ENCODE assay signal across 14 cellular contexts in genomic region chr2:55489467-55490062, GRCh38. TPM values are rescaled to one million over a fixed set of nuclear protein-coding genes. Genes with fewer than 3 reads are reported as not detected.
DNase-seq lines count a peak whose midpoint lies in the region; FAIRE-seq and TF ChIP-seq lines count a peak whose summit lies in the region.
"Had no signal": no experiment of that assay in that cellular context is flagged by ENCODE, and none has a peak within 500 bp of the region (broad histone marks: within the 10 kb centered on the region; RNA-seq: fewer than 3 reads in every experiment).

No MANE protein-coding gene starts in this region.

- no peak overlapping the region for H3K4me3 ChIP-seq in breast epithelium
- H3K4me3 ChIP-seq: BLaER1 treated with 17β-estradiol and CSF1 and Interleukin-3, amounts not matched to agents 10 nM and 100 nM had no signal

- peak; percentile 67 for DNase-seq in MCF 10A (ENCODE audit: unreplicated experiment)
- no peak for DNase-seq in breast epithelium (ENCODE audit: low spot score in 2 of 2)
- DNase-seq in RWPE1 (ENCODE audit: low spot score) = peak; percentile 36
- DNase-seq in G401 (ENCODE audit: low spot score) = no peak
- no peak for DNase-seq in HEK293T (ENCODE audit: extremely low spot score)
- DNase-seq in DMS53 treated with DMSO at 0.1 percent for 48 hours (lab: John Stamatoyannopoulos, UW; ENCODE audit: unreplicated experiment) = no peak
- no peak for DNase-seq in DMS153 (lab: John Stamatoyannopoulos, UW)
- DNase-seq: H7, NCI-H1436, NCI-H226, NCI-H524 treated with DMSO at 0.1 percent for 48 hours, SW 1271 had no signal

- BruUV-seq in MCF 10A (replicated peaks; lab: Mats Ljungman, UMichigan) = TSS peak; percentile 90

- CTCF ChIA-PET in MCF 10A (lab: Yijun Ruan, JAX) = no interaction called here
- CTCF ChIA-PET in RWPE1 (lab: Yijun Ruan, JAX) = interaction anchor here (0.6 to 1.1 kb wide), 3 partner anchors 12 to 22 kb away, joined by 3 to 5 read pairs (median 3); no protein-coding TSS in a partner anchor
- CTCF ChIA-PET in HEK293T (lab: Yijun Ruan, JAX) = no interaction called here

- H3K27ac Mint-ChIP-seq in MCF 10A (ENCODE audit: low read depth, unreplicated experiment) = no peak overlapping the region

- peak; percentile 26 for FAIRE-seq in endometrium (lab: Jason Lieb, UNC)

- peaks cover 13% of the 10 kb centered on the region for H3K4me1 Mint-ChIP-seq in MCF 10A (ENCODE audit: insufficient read depth, unreplicated experiment)

- in situ Hi-C loops in G401 (cut with HindIII; ENCODE audit: low sequenced_read_pairs) = no loop called here

- no peak overlapping the region for H3K4me3 Mint-ChIP-seq in MCF 10A (ENCODE audit: unreplicated experiment)

- H3K27ac ChIP-seq in breast epithelium (no peak overlapping the region), RWPE1 (no peak overlapping the region)
- H3K27ac ChIP-seq: BLaER1 treated with 17β-estradiol and CSF1 and Interleukin-3, amounts not matched to agents 10 nM and 100 nM had no signal

- no peaks in the 10 kb centered on the region for H3K9me3 ChIP-seq in breast epithelium
- H3K9me3 ChIP-seq: BLaER1 treated with 17β-estradiol and CSF1 and Interleukin-3, amounts not matched to agents 10 nM and 100 nM had no signal

- intact Hi-C loops in MCF 10A (cut with micrococcal nuclease) (no loop called here), breast epithelium (cut with DNase I; ENCODE audit: low total_unique reads) (no loop called here)

- no peaks in the 10 kb centered on the region for H3K9me3 Mint-ChIP-seq in MCF 10A (ENCODE audit: unreplicated experiment)

- H3K36me3 Mint-ChIP-seq in MCF 10A (ENCODE audit: insufficient read depth, unreplicated experiment) = peaks cover 4% of the 10 kb centered on the region

- no peak for TF ChIP-seq POLR2A in breast epithelium (IDR thresholded peaks at IDR 0.05)

- no peaks in the 10 kb centered on the region for H3K36me3 ChIP-seq in breast epithelium
- H3K36me3 ChIP-seq: BLaER1 treated with 17β-estradiol and CSF1 and Interleukin-3, amounts not matched to agents 10 nM and 100 nM had no signal

- H3K27me3 Mint-ChIP-seq in MCF 10A (ENCODE audit: insufficient read depth, unreplicated experiment) = peaks cover 12% of the 10 kb centered on the region

- no peaks in the 10 kb centered on the region for H3K27me3 ChIP-seq in breast epithelium
- H3K27me3 ChIP-seq: BLaER1 treated with 17β-estradiol and CSF1 and Interleukin-3, amounts not matched to agents 10 nM and 100 nM had no signal

- H3K4me1 ChIP-seq in breast epithelium = no peaks in the 10 kb centered on the region

- POLR2A ChIA-PET in MCF 10A (lab: Yijun Ruan, JAX) = interaction anchor here (0.7 to 2.8 kb wide), 5 partner anchors 9 to 220 kb away, joined by 3 to 15 read pairs (median 4); partner anchors contain the start of genes CFAP36, MTIF2 and PPP4R3B
- POLR2A ChIA-PET in RWPE1 (lab: Yijun Ruan, JAX; ENCODE audit: low non-redundant PET) = no interaction called here
- POLR2A ChIA-PET in HEK293T (lab: Yijun Ruan, JAX) = interaction anchor here (1.1 kb wide), 1 partner anchor 30 kb away, joined by 3 read pairs; the partner anchor contains the start of gene CFAP36

- TF ChIP-seq CTCF in MCF 10A (IDR thresholded peaks at IDR 0.05; ENCODE audit: unreplicated experiment) = no peak
- TF ChIP-seq CTCF in breast epithelium (IDR thresholded peaks at IDR 0.05) = no peak
- no peak for TF ChIP-seq CTCF in RWPE1 (conservative IDR thresholded peaks at IDR 0.05; ENCODE audit: low read depth)

TF ChIP-seq in HEK293T, 16 proteins besides CTCF, POLR2A, EP300 and RAD21:
- TF ChIP-seq ZNF384 (IDR thresholded peaks at IDR 0.05) (no peak), CTBP1 (IDR thresholded peaks at IDR 0.05; ENCODE audit: borderline replicate concordance) (no peak), L3MBTL2 (conservative IDR thresholded peaks at IDR 0.05) (no peak), FOXA1 (IDR thresholded peaks at IDR 0.05) (no peak), PKNOX1 (IDR thresholded peaks at IDR 0.05) (no peak), SUZ12 (IDR thresholded peaks at IDR 0.05) (no peak), ARNT (IDR thresholded peaks at IDR 0.05) (no peak), FOXM1 (IDR thresholded peaks at IDR 0.05; ENCODE audit: borderline replicate concordance) (no peak), HDGF (IDR thresholded peaks at IDR 0.05; ENCODE audit: borderline replicate concordance) (no peak), SP1 (IDR thresholded peaks at IDR 0.05) (no peak), FOXK2 (IDR thresholded peaks at IDR 0.05) (no peak), ELF4 (IDR thresholded peaks at IDR 0.05) (no peak), NFRKB (IDR thresholded peaks at IDR 0.05) (no peak)

RNA-seq across cellular contexts. Expression of gene CFAP36, which starts 30.0 kb away (rescaled TPM):
- 38.5 and 56.9 TPM in 2 replicates for total RNA-seq in MCF 10A (2022)
- 10 to 100 TPM; 16.3 to 29.9 (median 27.2) TPM for total RNA-seq in breast epithelium
- total RNA-seq in G401 (2014; rRNA removed; shearing (Covaris generic)) = 41.4 and 56.9 TPM in 2 replicates

Comparison
In these comparisons a context has a peak if more than half of its experiments do, and no peak if none do; other contexts are left out.
1. DNase-seq: peak in MCF 10A (single experiment) and RWPE1 (single experiment); none in breast epithelium (0 of 2), G401 (single experiment), HEK293T (single experiment), DMS53 treated with DMSO at 0.1 percent for 48 hours (single experiment) and DMS153 (single experiment).